ENCODE assay signal across 3 cellular contexts in the genomic region with DNA sequence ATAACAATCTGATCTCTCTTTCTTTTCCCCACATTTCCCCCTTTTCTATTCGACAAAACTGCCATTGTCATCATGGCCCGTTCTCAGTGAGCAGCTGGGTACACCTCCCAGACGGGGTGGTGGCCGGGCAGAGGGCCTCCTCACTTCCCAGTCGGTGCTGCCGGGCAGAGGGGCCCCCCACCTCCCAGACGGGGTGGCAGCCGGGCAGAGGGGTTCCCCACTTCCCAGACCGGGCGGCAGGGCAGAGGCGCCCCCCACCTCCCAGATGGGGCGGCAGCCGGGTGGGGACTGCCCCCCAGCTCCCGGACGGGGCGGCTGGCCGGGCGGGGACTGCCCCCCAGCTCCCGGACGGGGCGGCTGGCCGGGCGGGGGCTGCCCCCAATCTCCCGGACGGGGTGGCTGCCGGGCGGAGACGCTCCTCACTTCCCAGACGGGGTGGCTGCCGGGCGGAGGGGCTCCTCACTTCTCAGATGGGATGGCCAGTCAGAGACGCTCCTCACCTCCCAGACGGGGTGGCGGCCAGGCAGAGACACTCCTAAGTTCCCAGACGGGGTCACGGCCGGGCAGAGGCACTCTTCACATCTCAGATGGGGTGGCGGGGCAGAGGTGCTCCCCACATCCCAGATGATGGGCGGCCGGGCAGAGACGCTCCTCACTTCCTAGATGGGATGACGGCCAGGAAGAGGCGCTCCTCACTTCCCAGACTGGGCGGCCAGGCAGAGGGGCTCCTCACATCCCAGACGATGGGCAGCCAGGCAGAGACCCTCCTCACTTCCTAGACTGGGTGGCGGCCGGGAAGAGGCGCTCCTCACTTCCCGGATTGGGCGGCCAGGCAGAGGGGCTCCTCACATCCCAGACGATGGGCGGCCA. TPM values are rescaled to one million over a fixed set of nuclear protein-coding genes. Genes with fewer than 3 reads are reported as not detected.
"Had no signal": no experiment of that assay in that cellular context is flagged by ENCODE, and none has a peak within 500 bp of the region (broad histone marks: within the 10 kb centered on the region; RNA-seq: fewer than 3 reads in every experiment).

No MANE protein-coding gene starts in this region.

RNA-seq across cellular contexts. Expression of gene GNA14, which starts 54.6 kb away (rescaled TPM):
- total RNA-seq: LHCN-M2, MCF 10A, NCI-H460 had no signal
